In genomic region chr1:154999651-155000474, GRCh38 we compare ENCODE assay signal across 9 cellular contexts. TPM values are rescaled to one million over a fixed set of nuclear protein-coding genes. Genes with fewer than 3 reads are reported as not detected.
DNase-seq lines count a peak whose midpoint lies in the region; ATAC-seq and TF ChIP-seq lines count a peak whose summit lies in the region.
"Had no signal": no experiment of that assay in that cellular context is flagged by ENCODE, and none has a peak within 500 bp of the region (broad histone marks: within the 10 kb centered on the region; RNA-seq: fewer than 3 reads in every experiment).

No MANE protein-coding gene starts in this region.

- peaks cover 0 to 6% (median 0%) of the 10 kb centered on the region in 3 donors for H3K36me3 Mint-ChIP-seq in CD8-positive, alpha-beta memory T cell
- no peaks in the 10 kb centered on the region for H3K36me3 Mint-ChIP-seq in natural killer cell treated with Interleukin-12 subunit alpha and Interleukin-12 subunit beta and Interleukin-15 and Interleukin-18, amount 100 ng/mL, for 72 hours

- TF ChIP-seq POLR2A in uterus (IDR thresholded peaks at IDR 0.05), result no peak

- no peaks in the 10 kb centered on the region for H3K27me3 Mint-ChIP-seq in CD8-positive, alpha-beta memory T cell
- H3K27me3 Mint-ChIP-seq in natural killer cell treated with Interleukin-12 subunit alpha and Interleukin-12 subunit beta and Interleukin-15 and Interleukin-18, amount 100 ng/mL, for 72 hours, result no peaks in the 10 kb centered on the region

- H3K9me3 ChIP-seq in CD8-positive, alpha-beta memory T cell (ENCODE audit: low read length), result no peaks in the 10 kb centered on the region
- H3K9me3 ChIP-seq in HUES6 (ENCODE audit: control insufficient read depth, insufficient read depth, low read depth, low read length) (no peaks in the 10 kb centered on the region), uterus (no peaks in the 10 kb centered on the region)
- no peaks in the 10 kb centered on the region for H3K9me3 ChIP-seq in effector memory CD4-positive, alpha-beta T cell (ENCODE audit: control insufficient read depth, low read length)

- H3K27ac Mint-ChIP-seq in CD8-positive, alpha-beta memory T cell, result peak overlapping the region; percentile 79 to 99 (median 94)
- H3K27ac Mint-ChIP-seq in natural killer cell treated with Interleukin-12 subunit alpha and Interleukin-12 subunit beta and Interleukin-15 and Interleukin-18, amount 100 ng/mL, for 72 hours, result peak overlapping the region; percentile 94 to 95

- peak overlapping the region; percentile 90 to 97 (median 95) for H3K4me3 Mint-ChIP-seq in CD8-positive, alpha-beta memory T cell
- H3K4me3 Mint-ChIP-seq in natural killer cell treated with Interleukin-12 subunit alpha and Interleukin-12 subunit beta and Interleukin-15 and Interleukin-18, amount 100 ng/mL, for 72 hours, result peak overlapping the region; percentile 95

- peak overlapping the region; percentile 55 for H3K9ac ChIP-seq in HUES6 (ENCODE audit: low read length)

- peak in 3 of 5 donors; percentile 21 to 64 (median 29) for DNase-seq in CD8-positive, alpha-beta memory T cell
- DNase-seq in UCSD-AML1 (lab: John Stamatoyannopoulos, UW; ENCODE audit: unreplicated experiment), result peak; percentile 67
- peak; percentile 40 to 42 (median 42) for DNase-seq in effector memory CD4-positive, alpha-beta T cell
- DNase-seq in natural killer cell treated with Interleukin-12 subunit alpha and Interleukin-12 subunit beta and Interleukin-15 and Interleukin-18, amount 100 ng/mL, for 72 hours (ENCODE audit: low spot score), result no peak
- DNase-seq in uterus, result peak in 1 of 2 donors; percentile 49

- CTCF ChIA-PET in CD8-positive, alpha-beta memory T cell (lab: Charles Lee), result interaction anchor here (0.6 to 13.6 kb wide), 19 partner anchors 14 to 352 kb away, joined by 4 to 207 read pairs (median 7); partner anchors contain the start of genes CKS1B, FLAD1, PBXIP1 and PMVK

- H3K9me3 Mint-ChIP-seq in CD8-positive, alpha-beta memory T cell, result no peaks in the 10 kb centered on the region
- H3K9me3 Mint-ChIP-seq in natural killer cell treated with Interleukin-12 subunit alpha and Interleukin-12 subunit beta and Interleukin-15 and Interleukin-18, amount 100 ng/mL, for 72 hours, result no peaks in the 10 kb centered on the region

- intact Hi-C loops in uterus (cut with DNase I; ENCODE audit: low total_unique reads), result no loop called here

- peaks cover 30 to 38% (median 34%) of the 10 kb centered on the region in 3 donors for H3K4me1 Mint-ChIP-seq in CD8-positive, alpha-beta memory T cell
- H3K4me1 Mint-ChIP-seq in natural killer cell treated with Interleukin-12 subunit alpha and Interleukin-12 subunit beta and Interleukin-15 and Interleukin-18, amount 100 ng/mL, for 72 hours (ENCODE audit: low read depth in 2 of 2), result peaks cover 29 to 31% of the 10 kb centered on the region in 2 donors

- H3K4me3 ChIP-seq in CD8-positive, alpha-beta memory T cell (ENCODE audit: low read length), result peak overlapping the region; percentile 66
- H3K4me3 ChIP-seq in HUES6 (ENCODE audit: low read depth, low read length) (peak overlapping the region; percentile 68), uterus (peak overlapping the region; percentile 56 to 97)
- peak overlapping the region; percentile 53 for H3K4me3 ChIP-seq in effector memory CD4-positive, alpha-beta T cell (ENCODE audit: insufficient read depth, low read depth, low read length, poor library complexity, severe bottlenecking)

- peak overlapping the region; percentile 84 for H3K27ac ChIP-seq in CD8-positive, alpha-beta memory T cell (ENCODE audit: low read depth, low read length)
- H3K27ac ChIP-seq in HUES6 (ENCODE audit: low read depth, low read length) (peak overlapping the region; percentile 1; the same call in 1 of the 2 replicates), uterus (peak overlapping the region; percentile 95 to 99)
- peak overlapping the region; percentile 98 for H3K27ac ChIP-seq in effector memory CD4-positive, alpha-beta T cell (ENCODE audit: insufficient read depth, low read length, poor library complexity, severe bottlenecking)

- POLR2A ChIA-PET in CD8-positive, alpha-beta memory T cell (lab: Charles Lee), result interaction anchor here (0.6 to 2.8 kb wide), 7 partner anchors 14 to 391 kb away, joined by 3 to 16 read pairs (median 4); partner anchors contain the start of genes CKS1B, FLAD1, PBXIP1 and PMVK

- no peaks in the 10 kb centered on the region for H3K27me3 ChIP-seq in CD8-positive, alpha-beta memory T cell (ENCODE audit: insufficient read depth, low read length, poor library complexity, severe bottlenecking)
- H3K27me3 ChIP-seq in HUES6 (ENCODE audit: control insufficient read depth, insufficient read depth, low read length) (no peaks in the 10 kb centered on the region), uterus (no peaks in the 10 kb centered on the region)
- H3K27me3 ChIP-seq in effector memory CD4-positive, alpha-beta T cell (replicated peaks; ENCODE audit: control insufficient read depth, insufficient read depth, low read length, poor library complexity, severe bottlenecking), result no peaks in the 10 kb centered on the region

- H3K4me1 ChIP-seq in CD8-positive, alpha-beta memory T cell (ENCODE audit: insufficient read depth, low read length), result peaks cover 22% of the 10 kb centered on the region
- H3K4me1 ChIP-seq in HUES6 (ENCODE audit: control insufficient read depth, insufficient read depth, low read length) (peaks cover 15% of the 10 kb centered on the region), uterus (peaks cover 0 to 19% of the 10 kb centered on the region in 2 donors)
- peaks cover 33% of the 10 kb centered on the region for H3K4me1 ChIP-seq in effector memory CD4-positive, alpha-beta T cell (ENCODE audit: control insufficient read depth, insufficient read depth, low read length, poor library complexity, severe bottlenecking)

- no peaks in the 10 kb centered on the region for H3K36me3 ChIP-seq in CD8-positive, alpha-beta memory T cell (ENCODE audit: insufficient read depth, low read length)
- H3K36me3 ChIP-seq in HUES6 (ENCODE audit: control insufficient read depth, insufficient read depth, low read length) (no peaks in the 10 kb centered on the region), uterus (no peaks in the 10 kb centered on the region)
- H3K36me3 ChIP-seq in effector memory CD4-positive, alpha-beta T cell (ENCODE audit: control insufficient read depth, insufficient read depth, low read length), result no peaks in the 10 kb centered on the region

- no peak for TF ChIP-seq CTCF in uterus (IDR thresholded peaks at IDR 0.05)

- ATAC-seq in natural killer cell treated with Interleukin-12 subunit alpha and Interleukin-12 subunit beta and Interleukin-15 and Interleukin-18, amount 100 ng/mL, for 72 hours, result no peak
- no peak for ATAC-seq in GM18858 (IDR thresholded peaks at IDR 0.05; ENCODE audit: unreplicated experiment)
- ATAC-seq in HG02981 (IDR thresholded peaks at IDR 0.05; ENCODE audit: unreplicated experiment), result no peak

RNA-seq across cellular contexts. Expression of gene ZBTB7B, which starts 2.7 kb away (rescaled TPM):
- 10 to 100 TPM; 33.2 to 34.7 TPM for total RNA-seq in CD8-positive, alpha-beta memory T cell
- polyA plus RNA-seq in CD8-positive, alpha-beta memory T cell, result 3.3 TPM
- total RNA-seq in natural killer cell treated with Interleukin-12 subunit alpha and Interleukin-12 subunit beta and Interleukin-15 and Interleukin-18, amount 100 ng/mL, for 72 hours, result 100 to 1,000 TPM in 1 of 2 donors, 10 to 100 TPM in 1; 78.4 to 107 TPM
- 10 to 100 TPM in 2 of 4 donors, 1 to 10 TPM in 2; 3.8 to 53.4 (median 11.9) TPM for total RNA-seq in uterus

RNA-seq across cellular contexts. Expression of gene LENEP, which starts 6.5 kb away (rescaled TPM):
- under 1 TPM; 0.62 to 0.72 TPM for total RNA-seq in CD8-positive, alpha-beta memory T cell
- polyA plus RNA-seq in CD8-positive, alpha-beta memory T cell, result not detected
- 1 to 10 TPM in 1 of 2 donors, under 1 TPM in 1; 0.48 to 4.3 TPM for total RNA-seq in natural killer cell treated with Interleukin-12 subunit alpha and Interleukin-12 subunit beta and Interleukin-15 and Interleukin-18, amount 100 ng/mL, for 72 hours
- total RNA-seq in uterus, result under 1 TPM in 1 of 4 donors, not detected in 3; 0.83 TPM
- total RNA-seq: LHCN-M2 had no signal

RNA-seq across cellular contexts. Expression of gene FLAD1, which starts 16.7 kb away (rescaled TPM):
- total RNA-seq in CD8-positive, alpha-beta memory T cell, result 10 to 100 TPM; 73.7 to 76.3 TPM
- polyA plus RNA-seq in CD8-positive, alpha-beta memory T cell, result 51.2 TPM
- 10 to 100 TPM; 53.1 to 84.2 TPM for total RNA-seq in natural killer cell treated with Interleukin-12 subunit alpha and Interleukin-12 subunit beta and Interleukin-15 and Interleukin-18, amount 100 ng/mL, for 72 hours
- total RNA-seq in uterus, result 10 to 100 TPM; 12.6 to 33.8 (median 20.7) TPM

RNA-seq across cellular contexts. Expression of gene CKS1B, which starts 25.4 kb away (rescaled TPM):
- total RNA-seq in CD8-positive, alpha-beta memory T cell, result 100 to 1,000 TPM; 125 to 126 TPM
- polyA plus RNA-seq in CD8-positive, alpha-beta memory T cell, result 46.8 TPM
- total RNA-seq in natural killer cell treated with Interleukin-12 subunit alpha and Interleukin-12 subunit beta and Interleukin-15 and Interleukin-18, amount 100 ng/mL, for 72 hours, result 10 to 100 TPM; 52.4 to 72.9 TPM
- 10 to 100 TPM; 14.1 to 52.7 (median 22.8) TPM for total RNA-seq in uterus

RNA-seq across cellular contexts. Expression of gene SHC1, which starts 29.3 kb away (rescaled TPM):
- 10 to 100 TPM; 37.4 to 40.8 TPM for total RNA-seq in CD8-positive, alpha-beta memory T cell
- polyA plus RNA-seq in CD8-positive, alpha-beta memory T cell, result 32.7 TPM
- 10 to 100 TPM; 72.3 to 72.7 TPM for total RNA-seq in natural killer cell treated with Interleukin-12 subunit alpha and Interleukin-12 subunit beta and Interleukin-15 and Interleukin-18, amount 100 ng/mL, for 72 hours
- 100 to 1,000 TPM in 2 of 4 donors, 10 to 100 TPM in 2; 93.5 to 149 (median 101) TPM for total RNA-seq in uterus

Comparison
In these comparisons a context has a peak if more than half of its experiments do, and no peak if none do; other contexts are left out.
1. H3K27ac ChIP-seq: peak in every context shown above with its lines; median percentile 98 in effector memory CD4-positive, alpha-beta T cell; 97 in uterus; 84 in CD8-positive, alpha-beta memory T cell; 1 in HUES6.